In the genomic region with DNA sequence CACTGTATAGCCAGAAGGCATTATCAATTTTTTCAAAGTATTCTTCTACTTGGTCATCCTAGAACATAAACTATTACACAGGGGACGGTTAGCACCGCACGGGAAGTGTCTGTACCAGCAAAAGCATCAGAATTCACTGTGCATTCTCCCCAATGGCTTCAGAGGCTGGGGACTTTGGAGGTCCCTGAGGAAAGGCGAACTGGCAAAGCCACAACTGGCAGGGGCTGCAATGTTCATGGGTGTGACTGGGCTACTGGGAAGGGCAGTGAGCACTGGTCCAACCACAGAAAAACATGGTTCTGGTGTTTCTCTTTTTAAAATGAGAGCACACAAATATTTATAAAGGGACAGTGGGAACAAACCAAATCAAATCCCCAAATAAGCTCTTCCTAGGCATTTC, we compare ENCODE assay signal across 17 cellular contexts.
DNase-seq lines count a peak whose midpoint lies in the region; ATAC-seq and TF ChIP-seq lines count a peak whose summit lies in the region.
"Had no signal": no experiment of that assay in that cellular context is flagged by ENCODE, and none has a peak within 500 bp of the region (broad histone marks: within the 10 kb centered on the region; RNA-seq: fewer than 3 reads in every experiment).

No MANE protein-coding gene starts in this region.

- H3K27me3 Mint-ChIP-seq in T-helper 1 cell treated with Interleukin-12 subunit alpha and Interleukin-12 subunit beta and Interleukin-4 antibody, amounts not matched to agents 30 μg/mL and 1 μg/mL, for 36 hours (ENCODE audit: low read depth) = no peaks in the 10 kb centered on the region
- peaks cover 9% of the 10 kb centered on the region for H3K27me3 Mint-ChIP-seq in glutamatergic neuron (ENCODE audit: unreplicated experiment)

- no peak overlapping the region for H3K4me3 Mint-ChIP-seq in T-helper 1 cell treated with Interleukin-12 subunit alpha and Interleukin-12 subunit beta and Interleukin-4 antibody, amounts not matched to agents 30 μg/mL and 1 μg/mL, for 36 hours
- H3K4me3 Mint-ChIP-seq in glutamatergic neuron (ENCODE audit: unreplicated experiment) = no peak overlapping the region
- H3K4me3 Mint-ChIP-seq: CD14-positive monocyte; CD8-positive, alpha-beta T cell; HFFc6 had no signal

- no peaks in the 10 kb centered on the region for H3K4me1 ChIP-seq in right cardiac atrium (ENCODE audit: control insufficient read depth, insufficient read depth, low read length)

- WGBS in right cardiac atrium = 74% methylated on average over 4 of the region's 4 CpGs

- no peak for TF ChIP-seq CTCF in glutamatergic neuron (IDR thresholded peaks at IDR 0.05; ENCODE audit: partially characterized antibody, unreplicated experiment)

- H3K36me3 Mint-ChIP-seq in T-helper 1 cell treated with Interleukin-12 subunit alpha and Interleukin-12 subunit beta and Interleukin-4 antibody, amounts not matched to agents 30 μg/mL and 1 μg/mL, for 36 hours (ENCODE audit: low read depth) = peaks cover 51% of the 10 kb centered on the region
- peaks cover 26% of the 10 kb centered on the region for H3K36me3 Mint-ChIP-seq in glutamatergic neuron (ENCODE audit: unreplicated experiment)

- no peaks in the 10 kb centered on the region for H3K9me3 ChIP-seq in right cardiac atrium (ENCODE audit: control insufficient read depth, low read length)

- H3K27me3 ChIP-seq in right cardiac atrium (ENCODE audit: control insufficient read depth, insufficient read depth) = no peaks in the 10 kb centered on the region

- H3K4me3 ChIP-seq in right cardiac atrium (ENCODE audit: low read length) = no peak overlapping the region

- H3K27ac ChIP-seq in right cardiac atrium (ENCODE audit: low read length) = no peak overlapping the region
- H3K27ac ChIP-seq: 22Rv1 had no signal

- peaks cover 11% of the 10 kb centered on the region for H3K9me3 Mint-ChIP-seq in T-helper 1 cell treated with Interleukin-12 subunit alpha and Interleukin-12 subunit beta and Interleukin-4 antibody, amounts not matched to agents 30 μg/mL and 1 μg/mL, for 36 hours
- H3K9me3 Mint-ChIP-seq in glutamatergic neuron (ENCODE audit: unreplicated experiment) = peaks cover 10% of the 10 kb centered on the region
- H3K9me3 Mint-ChIP-seq: CD8-positive, alpha-beta T cell; HFFc6 had no signal

- ATAC-seq in right cardiac atrium (peak in 1 of 2 donors; percentile 44), left ventricle myocardium superior (no peak)
- ATAC-seq: CD8-positive, alpha-beta T cell; HepG2 had no signal

- H3K4me1 Mint-ChIP-seq in T-helper 1 cell treated with Interleukin-12 subunit alpha and Interleukin-12 subunit beta and Interleukin-4 antibody, amounts not matched to agents 30 μg/mL and 1 μg/mL, for 36 hours (ENCODE audit: low read depth) = peaks cover 15% of the 10 kb centered on the region
- peaks cover 1% of the 10 kb centered on the region for H3K4me1 Mint-ChIP-seq in glutamatergic neuron (ENCODE audit: low read depth, unreplicated experiment)

- DNase-seq in T-helper 1 cell (no peak), right cardiac atrium (peak in 2 of 3 donors; percentile 53 to 66), left ventricle myocardium superior (no peak), glutamatergic neuron (no peak), NCI-H82 treated with DMSO at 0.1 percent for 48 hours (lab: John Stamatoyannopoulos, UW; ENCODE audit: unreplicated experiment) (no peak), NCI-H1694 treated with DMSO at 0.1 percent for 48 hours (lab: John Stamatoyannopoulos, UW) (no peak)
- DNase-seq: CD8-positive, alpha-beta T cell; COR-L47; DMS153; DMS79 treated with DMSO at 0.1 percent for 48 hours; EL; HCEC 1CT; HFFc6 had no signal

- peak overlapping the region; percentile 4 for H3K27ac Mint-ChIP-seq in T-helper 1 cell treated with Interleukin-12 subunit alpha and Interleukin-12 subunit beta and Interleukin-4 antibody, amounts not matched to agents 30 μg/mL and 1 μg/mL, for 36 hours
- H3K27ac Mint-ChIP-seq in glutamatergic neuron (ENCODE audit: unreplicated experiment) = peak overlapping the region; percentile 9
- H3K27ac Mint-ChIP-seq: CD14-positive monocyte; CD8-positive, alpha-beta T cell; HFFc6 had no signal

- intact Hi-C loops in right cardiac atrium (cut with DNase I) = no loop called here
- intact Hi-C loops in left ventricle myocardium superior (cut with micrococcal nuclease) = no loop called here

Comparison
In these comparisons a context has a peak if more than half of its experiments do, and no peak if none do; other contexts are left out.
1. DNase-seq: peak in right cardiac atrium (2 of 3); none in T-helper 1 cell (0 of 5), left ventricle myocardium superior (single experiment), glutamatergic neuron (single experiment), NCI-H82 treated with DMSO at 0.1 percent for 48 hours (single experiment) and NCI-H1694 treated with DMSO at 0.1 percent for 48 hours (single experiment).